8 cellular contexts compared by ENCODE assay signal in the genomic region with DNA sequence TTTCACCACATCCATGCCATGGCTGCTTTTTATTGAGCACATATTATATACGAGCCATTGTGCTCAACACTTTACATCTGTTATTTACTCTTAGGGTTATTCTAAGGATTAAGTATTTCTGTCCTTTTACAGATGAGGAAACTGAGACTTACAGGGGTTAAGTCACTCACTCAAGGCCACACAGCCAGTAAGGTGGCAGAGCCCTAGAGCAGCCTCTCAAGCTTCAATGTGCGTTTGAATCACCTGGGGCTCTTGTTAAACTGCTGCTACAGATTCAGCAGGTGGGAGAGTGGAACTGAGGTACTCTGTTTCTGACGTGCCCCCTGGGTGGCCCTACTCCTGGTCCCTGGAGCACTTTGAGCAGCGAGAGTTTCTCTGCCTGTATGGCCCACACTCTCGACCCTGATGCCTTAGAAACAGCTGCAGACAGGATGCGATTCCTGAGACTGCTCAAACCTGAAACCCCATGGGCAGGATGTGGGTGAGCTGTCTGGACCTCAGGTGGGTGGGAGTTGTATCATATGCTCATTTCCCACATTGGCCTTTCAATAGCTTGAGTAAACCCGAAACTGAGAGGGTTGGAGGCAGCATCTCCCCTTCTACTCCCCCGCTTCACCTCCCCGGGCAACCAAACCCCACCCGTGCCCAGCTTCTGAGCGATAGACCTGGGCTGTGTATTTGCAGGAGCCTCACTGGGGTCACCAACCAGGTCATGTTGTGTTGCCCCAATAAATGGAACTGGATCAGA. TPM values are rescaled to one million over a fixed set of nuclear protein-coding genes. Genes with fewer than 3 reads are reported as not detected.
DNase-seq lines count a peak whose midpoint lies in the region; ATAC-seq lines count a peak whose summit lies in the region.

No MANE protein-coding gene starts in this region.

- peak overlapping the region; percentile 68 for H3K4me3 ChIP-seq in CD4-positive, CD25-positive, alpha-beta regulatory T cell (ENCODE audit: low read depth, low read length)

- no peaks in the 10 kb centered on the region for H3K9me3 ChIP-seq in CD4-positive, CD25-positive, alpha-beta regulatory T cell (ENCODE audit: control insufficient read depth in 2 of 2, low read length in 2 of 2)

- H3K4me3 Mint-ChIP-seq in CD4-positive, CD25-positive, alpha-beta regulatory T cell, result peak overlapping the region; percentile 65 to 87 (median 83)

- no peak overlapping the region for H3K27ac ChIP-seq in CD4-positive, CD25-positive, alpha-beta regulatory T cell (ENCODE audit: insufficient read depth, low read length, poor library complexity, severe bottlenecking)

- peak; percentile 91 to 94 for ATAC-seq in CD4-positive, CD25-positive, alpha-beta regulatory T cell (ENCODE audit: low read depth in 2 of 2)
- ATAC-seq in GM21515 (IDR thresholded peaks at IDR 0.05; ENCODE audit: unreplicated experiment), result peak; percentile 90

- peaks cover 0 to 2% (median 0%) of the 10 kb centered on the region in 7 donors for H3K9me3 Mint-ChIP-seq in CD4-positive, CD25-positive, alpha-beta regulatory T cell

- H3K4me1 Mint-ChIP-seq in CD4-positive, CD25-positive, alpha-beta regulatory T cell, result peaks cover 28 to 90% (median 58%) of the 10 kb centered on the region in 4 donors

- H3K27me3 Mint-ChIP-seq in CD4-positive, CD25-positive, alpha-beta regulatory T cell, result peaks cover 25% of the 10 kb centered on the region

- H3K27ac Mint-ChIP-seq in CD4-positive, CD25-positive, alpha-beta regulatory T cell, result peak overlapping the region; percentile 86 to 94 (median 94)

- H3K4me1 ChIP-seq in CD4-positive, CD25-positive, alpha-beta regulatory T cell (ENCODE audit: control insufficient read depth, insufficient read depth, low read length, poor library complexity, severe bottlenecking), result peaks cover 53% of the 10 kb centered on the region

- peak; percentile 15 to 94 (median 76) for DNase-seq in CD4-positive, CD25-positive, alpha-beta regulatory T cell
- peak; percentile 94 for DNase-seq in NCI-H1092 treated with DMSO at 0.1 percent for 48 hours (lab: John Stamatoyannopoulos, UW)
- DNase-seq in activated naive CD4-positive, alpha-beta T cell (lab: John Stamatoyannopoulos, UW), result peak in 3 of 4 experiments; percentile 26 to 59 (median 51)
- peak; percentile 64 for DNase-seq in stimulated activated CD8-positive, alpha-beta memory T cell treated with anti-CD3 and anti-CD28 coated beads, Interleukin-4, amount 100 ng/mL, for 24 hours (ENCODE audit: low read depth)
- DNase-seq in LoVo (ENCODE audit: low spot score), result no peak
- DNase-seq in NCI-H226, result no peak
- DNase-seq in DMS 273 (lab: John Stamatoyannopoulos, UW; ENCODE audit: unreplicated experiment), result no peak

- H3K36me3 Mint-ChIP-seq in CD4-positive, CD25-positive, alpha-beta regulatory T cell, result peaks cover 16% of the 10 kb centered on the region

- peaks cover 2% of the 10 kb centered on the region for H3K27me3 ChIP-seq in CD4-positive, CD25-positive, alpha-beta regulatory T cell (ENCODE audit: control insufficient read depth, insufficient read depth, low read length)

- no peaks in the 10 kb centered on the region for H3K36me3 ChIP-seq in CD4-positive, CD25-positive, alpha-beta regulatory T cell (ENCODE audit: control insufficient read depth, insufficient read depth, low read length)

RNA-seq across cellular contexts. Expression of gene MAN1C1, which starts 59.3 kb away (rescaled TPM):
- 15.1 TPM for total RNA-seq in CD4-positive, CD25-positive, alpha-beta regulatory T cell
- polyA plus RNA-seq in CD4-positive, CD25-positive, alpha-beta regulatory T cell, result 1 to 10 TPM; 3.1 to 3.5 (median 3.3) TPM

Comparison
In these comparisons a context has a peak if more than half of its experiments do, and no peak if none do; other contexts are left out.
1. DNase-seq: peak in CD4-positive, CD25-positive, alpha-beta regulatory T cell (3 of 3), NCI-H1092 treated with DMSO at 0.1 percent for 48 hours (single experiment), activated naive CD4-positive, alpha-beta T cell (3 of 4) and stimulated activated CD8-positive, alpha-beta memory T cell treated with anti-CD3 and anti-CD28 coated beads, Interleukin-4, amount 100 ng/mL, for 24 hours (single experiment); none in LoVo (single experiment), NCI-H226 (single experiment) and DMS 273 (single experiment).